In the genomic region with DNA sequence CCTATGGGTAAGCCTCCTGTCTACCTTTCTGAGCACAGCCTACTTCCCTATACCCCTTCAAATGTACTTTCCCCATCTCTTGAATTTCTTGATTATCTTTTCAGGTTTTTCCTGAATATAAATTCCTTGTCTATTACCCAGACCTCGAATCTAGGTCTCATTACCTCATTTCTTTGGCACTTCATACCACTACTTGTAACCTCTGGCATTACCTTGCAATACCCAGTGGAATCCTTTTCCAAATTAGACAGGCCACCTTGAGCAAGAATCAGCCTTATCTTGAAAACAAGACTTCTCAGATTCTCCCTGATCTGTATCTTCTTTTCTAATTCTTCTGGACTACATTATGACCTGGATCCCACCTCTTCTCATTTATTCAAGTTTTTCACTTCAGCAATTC, we compare ENCODE assay signal across 23 cellular contexts.
A peak's percentile ranks its signal among the peaks of the same experiment; 100 is the strongest.
DNase-seq lines count a peak whose midpoint lies in the region; ATAC-seq, FAIRE-seq and TF ChIP-seq lines count a peak whose summit lies in the region.
"Had no signal": no experiment of that assay in that cellular context is flagged by ENCODE, and none has a peak within 500 bp of the region (broad histone marks: within the 10 kb centered on the region; RNA-seq: fewer than 3 reads in every experiment).

No MANE protein-coding gene starts in this region.

- H3K4me3 ChIP-seq in bronchial epithelial cell (ENCODE audit: low read depth, low read length) (no peak overlapping the region), trophoblast cell (ENCODE audit: low read depth, low read length) (no peak overlapping the region)
- H3K4me3 ChIP-seq: A549, GM23248, SJSA1 had no signal

- H3K36me3 ChIP-seq in bronchial epithelial cell (ENCODE audit: control insufficient read depth, insufficient read depth, low read length) = no peaks in the 10 kb centered on the region
- H3K36me3 ChIP-seq in trophoblast cell (ENCODE audit: control insufficient read depth in 1 of 2, insufficient read depth in 2 of 2, low read length in 2 of 2) = no peaks in the 10 kb centered on the region
- H3K36me3 ChIP-seq: BE2C, SJSA1 had no signal

- no peak for FAIRE-seq in bronchial epithelial cell (lab: Jason Lieb, UNC)
- FAIRE-seq: A549, RCC 7860 had no signal

- no peak overlapping the region for H2BK120ac ChIP-seq in trophoblast cell (ENCODE audit: insufficient read depth, low read length, poor library complexity)

- no peak overlapping the region for H3K4ac ChIP-seq in trophoblast cell (ENCODE audit: low read depth, low read length)

- no peaks in the 10 kb centered on the region for H3K79me1 ChIP-seq in trophoblast cell (ENCODE audit: low read length)

- no peaks in the 10 kb centered on the region for H3K27me3 ChIP-seq in bronchial epithelial cell (ENCODE audit: control insufficient read depth, insufficient read depth, low read length)
- no peaks in the 10 kb centered on the region for H3K27me3 ChIP-seq in trophoblast cell (ENCODE audit: insufficient read depth, low read length)
- H3K27me3 ChIP-seq: BE2C, SJSA1 had no signal

- no peak overlapping the region for H2BK5ac ChIP-seq in trophoblast cell (ENCODE audit: low read depth, low read length, poor library complexity)

- H4K91ac ChIP-seq in trophoblast cell (ENCODE audit: low read depth, low read length) = no peak overlapping the region

- WGBS in trophoblast cell (ENCODE audit: extremely low coverage, insufficient coverage, insufficient read length) = no CpG with 5 or more reads among the region's 1 CpG

- H3K4me1 ChIP-seq in trophoblast cell (ENCODE audit: control insufficient read depth in 1 of 2, insufficient read depth in 2 of 2, low read length in 2 of 2) = no peaks in the 10 kb centered on the region
- H3K4me1 ChIP-seq: A549, BE2C, SJSA1 had no signal

- ATAC-seq in HG02970 (IDR thresholded peaks at IDR 0.05; ENCODE audit: low FRiP score, unreplicated experiment) = no peak
- ATAC-seq: A549, Right ventricle myocardium inferior had no signal

- no peak overlapping the region for H3K9ac ChIP-seq in trophoblast cell (ENCODE audit: low read length)
- H3K9ac ChIP-seq: GM23248, KMS-11 had no signal

- no peak overlapping the region for H3K23ac ChIP-seq in trophoblast cell (ENCODE audit: low read length)

- no peak overlapping the region for H2AK5ac ChIP-seq in trophoblast cell (ENCODE audit: low read length)

- H3K27ac ChIP-seq in trophoblast cell (ENCODE audit: low read depth, low read length) = no peak overlapping the region
- H3K27ac ChIP-seq: A549, GM23248, KMS-11, SJSA1 had no signal

- H2AFZ ChIP-seq in trophoblast cell (ENCODE audit: insufficient read depth, low read length, poor library complexity) = no peak overlapping the region
- H2AFZ ChIP-seq: GM23248 had no signal

- H4K8ac ChIP-seq in trophoblast cell (ENCODE audit: low read depth, low read length) = no peak overlapping the region

- H3K4me2 ChIP-seq in trophoblast cell (ENCODE audit: low read length) = no peak overlapping the region
- H3K4me2 ChIP-seq: A549, KMS-11 had no signal

- no peak overlapping the region for H2BK12ac ChIP-seq in trophoblast cell (ENCODE audit: low read length)

- H3K18ac ChIP-seq in trophoblast cell (ENCODE audit: low read length) = no peak overlapping the region

- no peaks in the 10 kb centered on the region for H3K9me3 ChIP-seq in trophoblast cell (ENCODE audit: insufficient read depth, low read depth, low read length)
- H3K9me3 ChIP-seq: A549, BE2C, SJSA1 had no signal

- H4K12ac ChIP-seq in trophoblast cell (ENCODE audit: low read depth, low read length) = no peak overlapping the region

- peak; percentile 18 for DNase-seq in M059J (ENCODE audit: low read depth)
- peak; percentile 66 for DNase-seq in bronchial epithelial cell (ENCODE audit: low read depth)
- DNase-seq in glomerular visceral epithelial cell (ENCODE audit: extremely low spot score) = peak; percentile 12
- DNase-seq in trophoblast cell = peak; percentile 73 to 95
- DNase-seq in HK-2 (ENCODE audit: unreplicated experiment) = no peak
- no peak for DNase-seq in AG20443 (ENCODE audit: low spot score)
- DNase-seq: BE2C, DMS79 treated with DMSO at 0.1 percent for 48 hours, GM23248, H9, MV-4-11, NCI-H1105 treated with DMSO at 0.1 percent for 48 hours, NCI-H1694, NCI-H2081, NCI-H2171, NCI-H345, NCI-H524 had no signal

- no peak overlapping the region for H3K14ac ChIP-seq in trophoblast cell (ENCODE audit: low read length)

- no peak for TF ChIP-seq CTCF in bronchial epithelial cell (IDR thresholded peaks at IDR 0.05; ENCODE audit: insufficient read depth, low read length, severe bottlenecking)

- H3K79me2 ChIP-seq in trophoblast cell (ENCODE audit: control insufficient read depth, insufficient read depth, low read length, poor library complexity) = no peaks in the 10 kb centered on the region

Comparison
In these comparisons a context has a peak if more than half of its experiments do, and no peak if none do; other contexts are left out.
1. DNase-seq: peak in M059J (single experiment), bronchial epithelial cell (single experiment), glomerular visceral epithelial cell (single experiment) and trophoblast cell (2 of 2); none in HK-2 (single experiment) and AG20443 (single experiment).